8 cellular contexts compared by ENCODE assay signal in the genomic region with DNA sequence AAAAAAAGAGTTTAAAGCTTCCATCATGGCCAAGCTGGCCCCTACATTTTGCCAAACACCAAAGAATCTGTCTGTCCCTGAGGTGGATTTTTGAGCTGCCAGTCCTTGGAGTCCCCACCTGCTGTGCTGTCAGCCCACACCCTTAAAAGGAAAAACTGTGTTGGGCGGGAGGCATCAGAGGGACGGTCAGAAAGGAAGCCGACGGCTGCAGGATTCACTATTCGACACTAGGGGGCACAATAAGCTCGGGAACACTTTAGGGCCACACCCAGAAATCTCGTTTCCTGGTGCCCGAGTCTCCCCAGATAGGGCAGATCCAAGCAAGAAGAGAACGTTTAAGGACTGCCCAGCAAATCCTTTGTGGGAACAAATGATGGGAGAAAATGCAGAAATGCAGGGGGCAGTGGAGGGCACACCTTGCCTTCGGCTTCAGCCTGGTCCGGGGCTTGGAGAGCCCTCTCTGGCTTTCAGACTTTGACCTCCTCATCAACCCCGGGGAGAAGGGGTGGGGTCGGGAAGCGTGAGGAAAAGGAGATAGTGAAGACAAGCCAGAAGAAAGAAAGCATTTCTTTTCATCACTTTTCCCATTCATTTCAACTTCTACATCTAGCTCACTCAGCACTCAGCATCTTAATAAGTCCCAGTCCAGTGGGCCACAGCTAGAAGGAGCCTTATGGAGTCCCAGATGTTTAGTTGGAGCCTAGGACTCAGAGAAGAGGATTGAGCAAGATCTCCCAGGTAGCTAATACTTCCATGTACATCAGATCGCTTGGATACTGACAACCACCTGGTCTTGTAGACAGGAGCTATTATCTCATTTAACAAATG. TPM values are rescaled to one million over a fixed set of nuclear protein-coding genes. Genes with fewer than 3 reads are reported as not detected.
DNase-seq lines count a peak whose midpoint lies in the region; ATAC-seq, FAIRE-seq and TF ChIP-seq lines count a peak whose summit lies in the region.

No MANE protein-coding gene starts in this region.

- H3K36me3 ChIP-seq in HepG2 (replicated peaks in 1 of 2; ENCODE audit: control insufficient read depth in 1 of 2, insufficient read depth in 2 of 2, low read length in 2 of 2), result no peaks in the 10 kb centered on the region

- TF ChIP-seq EP300 in HepG2 (IDR thresholded peaks at IDR 0.05; ENCODE audit: low read depth in 2 of 2, low read length in 2 of 2) (no peak), HepG2 (CRISPR knock-in tag; IDR thresholded peaks at IDR 0.05; ENCODE audit: borderline replicate concordance) (no peak)

- no peaks in the 10 kb centered on the region for H3K27me3 ChIP-seq in HepG2 (ENCODE audit: control insufficient read depth in 1 of 2, insufficient read depth in 2 of 2, low read length in 2 of 2)

- H3K9me3 ChIP-seq in HepG2 (ENCODE audit: low read length), result no peaks in the 10 kb centered on the region

- TF ChIP-seq POLR2A in HepG2 (IDR thresholded peaks at IDR 0.05; ENCODE audit: insufficient read depth in 1 of 2, low read depth in 2 of 2, low read length in 2 of 2), result no peak

- TF ChIP-seq RAD21 in HepG2 (CRISPR knock-in tag; IDR thresholded peaks at IDR 0.05), result peak; percentile 87

- CTCF ChIA-PET in activated CD4-positive, alpha-beta T cell treated with anti-CD3 and anti-CD28 coated beads, Interleukin-2, amount 10 ng/mL, durations not matched to agents 7 days and 5 days (lab: Charles Lee), result interaction anchor here (0.6 to 4.0 kb wide), 24 partner anchors 9 to 975 kb away, joined by 3 to 34 read pairs (median 4); a partner anchor contains a TSS
- CTCF ChIA-PET in HepG2 (lab: Yijun Ruan, JAX; ENCODE audit: low intra/inter-chr PET ratio, low total read pairs), result interaction anchor here (0.8 to 3.6 kb wide), 4 partner anchors 72 to 316 kb away, joined by 3 to 66 read pairs (median 6); a partner anchor contains a TSS

- no peaks in the 10 kb centered on the region for H4K20me1 ChIP-seq in HepG2 (ENCODE audit: insufficient read depth, low read length)

- H3K4me1 ChIP-seq in HepG2 (ENCODE audit: insufficient read depth, low read length), result peaks cover 71% of the 10 kb centered on the region

- TF ChIP-seq CTCF in AG09309 (IDR thresholded peaks at IDR 0.05; ENCODE audit: control insufficient read depth, insufficient read depth, low read depth, low read length, missing control alignments) (peak; percentile 90), HepG2 (CRISPR knock-in tag; IDR thresholded peaks at IDR 0.05) (peak; percentile 95)

- in situ Hi-C loops in HepG2 (cut with HindIII; ENCODE audit: extremely low pct_ligation_motif_present, low pct_unique_long_range_greater_than_20kb), result loop anchor here (5.0 kb wide), 2 partner anchors 226 to 316 kb away; a partner anchor contains a TSS

- peak overlapping the region; percentile 47 for H3K4me3 Mint-ChIP-seq in activated CD4-positive, alpha-beta T cell treated with anti-CD3 and anti-CD28 coated beads, Interleukin-2, amount 10 ng/mL, durations not matched to agents 7 days and 5 days
- H3K4me3 Mint-ChIP-seq in dendritic cell treated with granulocyte-macrophage colony-stimulating factor and Interleukin-4, amounts not matched to agents 40 ng/mL and 50 ng/mL, for 4 days, result peak overlapping the region; percentile 84

- BruUV-seq in HepG2 (replicated peaks; lab: Mats Ljungman, UMichigan), result no TSS peak

- peaks cover 31% of the 10 kb centered on the region for H3K4me1 Mint-ChIP-seq in activated CD4-positive, alpha-beta T cell treated with anti-CD3 and anti-CD28 coated beads, Interleukin-2, amount 10 ng/mL, durations not matched to agents 7 days and 5 days
- peaks cover 65% of the 10 kb centered on the region for H3K4me1 Mint-ChIP-seq in dendritic cell treated with granulocyte-macrophage colony-stimulating factor and Interleukin-4, amounts not matched to agents 40 ng/mL and 50 ng/mL, for 4 days (ENCODE audit: low read depth)

- DNase-seq in AG09309 (ENCODE audit: low read depth), result peak; percentile 76
- DNase-seq in NCI-H526 treated with DMSO at 0.1 percent for 48 hours (lab: John Stamatoyannopoulos, UW), result peak; percentile 91
- peak; percentile 84 for DNase-seq in activated CD4-positive, alpha-beta T cell treated with anti-CD3 and anti-CD28 coated beads, Interleukin-2, amount 10 ng/mL, durations not matched to agents 7 days and 5 days
- peak; percentile 88 for DNase-seq in HepG2 (ENCODE audit: low spot score)
- peak; percentile 73 to 83 for DNase-seq in stimulated activated CD4-positive, alpha-beta T cell treated with anti-CD3 and anti-CD28 coated beads, Interleukin-2, amount 100 ng/mL, for 48 hours

- peak overlapping the region; percentile 79 for H2AFZ ChIP-seq in HepG2 (ENCODE audit: low read length)

- FAIRE-seq in HepG2 (lab: Jason Lieb, UNC), result peak; percentile 88

- 1% methylated on average over 15 of the region's 15 CpGs for WGBS in HepG2 (ENCODE audit: low lambda C conversion rate)

- H3K4me3 ChIP-seq in AG09309 (ENCODE audit: control insufficient read depth, low read depth, low read length) (peak overlapping the region; percentile 39), HepG2 (replicated peaks in 1 of 3; ENCODE audit: insufficient read depth in 1 of 3, low read depth in 2 of 3, low read length in 3 of 3) (peak overlapping the region; percentile 48 to 74 (median 56))

- no peaks in the 10 kb centered on the region for H3K36me3 Mint-ChIP-seq in activated CD4-positive, alpha-beta T cell treated with anti-CD3 and anti-CD28 coated beads, Interleukin-2, amount 10 ng/mL, durations not matched to agents 7 days and 5 days (ENCODE audit: low read depth)
- H3K36me3 Mint-ChIP-seq in dendritic cell treated with granulocyte-macrophage colony-stimulating factor and Interleukin-4, amounts not matched to agents 40 ng/mL and 50 ng/mL, for 4 days (ENCODE audit: low read depth), result peaks cover 5% of the 10 kb centered on the region

- H3K27me3 Mint-ChIP-seq in activated CD4-positive, alpha-beta T cell treated with anti-CD3 and anti-CD28 coated beads, Interleukin-2, amount 10 ng/mL, durations not matched to agents 7 days and 5 days, result peaks cover 8% of the 10 kb centered on the region
- peaks cover 20% of the 10 kb centered on the region for H3K27me3 Mint-ChIP-seq in dendritic cell treated with granulocyte-macrophage colony-stimulating factor and Interleukin-4, amounts not matched to agents 40 ng/mL and 50 ng/mL, for 4 days

- POLR2A ChIA-PET in activated CD4-positive, alpha-beta T cell treated with anti-CD3 and anti-CD28 coated beads, Interleukin-2, amount 10 ng/mL, durations not matched to agents 7 days and 5 days (lab: Charles Lee), result no interaction called here
- POLR2A ChIA-PET in HepG2 (lab: Yijun Ruan, JAX), result interaction anchor here (1.1 to 2.0 kb wide), 6 partner anchors 75 to 324 kb away, joined by 3 to 4 read pairs (median 4); a partner anchor contains a TSS

- H3K4me2 ChIP-seq in HepG2 (ENCODE audit: low read depth, low read length), result peak overlapping the region; percentile 81

- intact Hi-C loops in dendritic cell treated with granulocyte-macrophage colony-stimulating factor and Interleukin-4, amounts not matched to agents 40 ng/mL and 50 ng/mL, for 4 days (cut with micrococcal nuclease), result loop anchor here (1.0 to 2.0 kb wide), 2 partner anchors 75 to 224 kb away; no protein-coding TSS in a partner anchor
- intact Hi-C loops in HepG2 (cut with micrococcal nuclease; ENCODE audit: unreplicated experiment), result loop anchor here (1.0 kb wide), 2 partner anchors 75 to 223 kb away; no protein-coding TSS in a partner anchor

- H3K9ac ChIP-seq in HepG2 (ENCODE audit: insufficient read depth, low read depth, low read length), result peak overlapping the region; percentile 37; the same call in 1 of the 2 replicates

- no peaks in the 10 kb centered on the region for H3K9me3 Mint-ChIP-seq in activated CD4-positive, alpha-beta T cell treated with anti-CD3 and anti-CD28 coated beads, Interleukin-2, amount 10 ng/mL, durations not matched to agents 7 days and 5 days
- no peaks in the 10 kb centered on the region for H3K9me3 Mint-ChIP-seq in dendritic cell treated with granulocyte-macrophage colony-stimulating factor and Interleukin-4, amounts not matched to agents 40 ng/mL and 50 ng/mL, for 4 days

- H3K79me2 ChIP-seq in HepG2 (ENCODE audit: insufficient read depth, low read length), result no peaks in the 10 kb centered on the region

- ATAC-seq in GM19035 (IDR thresholded peaks at IDR 0.05; ENCODE audit: unreplicated experiment), result peak; percentile 66
- peak; percentile 54 for ATAC-seq in HG03520 (IDR thresholded peaks at IDR 0.05; ENCODE audit: unreplicated experiment)
- peak; percentile 76 for ATAC-seq in HepG2

- no peak overlapping the region for H3K27ac ChIP-seq in HepG2 (ENCODE audit: extremely low read length, insufficient read depth, low read length)

- peak overlapping the region; percentile 55 for H3K27ac Mint-ChIP-seq in activated CD4-positive, alpha-beta T cell treated with anti-CD3 and anti-CD28 coated beads, Interleukin-2, amount 10 ng/mL, durations not matched to agents 7 days and 5 days
- H3K27ac Mint-ChIP-seq in dendritic cell treated with granulocyte-macrophage colony-stimulating factor and Interleukin-4, amounts not matched to agents 40 ng/mL and 50 ng/mL, for 4 days, result peak overlapping the region; percentile 82

RNA-seq across cellular contexts. Expression of a gene that starts 5.0 kb away (rescaled TPM):
- total RNA-seq in activated CD4-positive, alpha-beta T cell treated with anti-CD3 and anti-CD28 coated beads, Interleukin-2, amount 10 ng/mL, durations not matched to agents 7 days and 5 days, result 1 to 10 TPM in 1 of 2 experiments, under 1 TPM in 1; 0.84 to 1.2 TPM
- 4.1 and 6.1 TPM in 2 replicates for total RNA-seq in HepG2 (2016; rRNA removed; fragmentation: Illumina TruSeq; extraction: Trizol)
- total RNA-seq in HepG2 (2016; cell fraction: cytosol; rRNA removed; fragmentation: Illumina TruSeq; extraction: Trizol; ENCODE audit: low read depth), result 0.79 and 1.0 TPM in 2 replicates
- total RNA-seq in HepG2 (2016; cell fraction: insoluble cytoplasmic fraction; rRNA removed; fragmentation: Illumina TruSeq; extraction: Trizol), result 3.9 and 7.0 TPM in 2 replicates
- total RNA-seq in HepG2 (2016; cell fraction: membrane; rRNA removed; fragmentation: Illumina TruSeq; extraction: Trizol), result 2.7 and 3.0 TPM in 2 replicates
- 3.4 and 3.8 TPM in 2 replicates for total RNA-seq in HepG2 (2016; cell fraction: nucleus; rRNA removed; fragmentation: Illumina TruSeq; extraction: Trizol)
- polyA plus RNA-seq in HepG2 (2011; rRNA removed), result 2.1 and 3.0 TPM in 2 replicates
- polyA plus RNA-seq in HepG2 (2011; cell fraction: cytosol; rRNA removed), result 1.1 and 2.2 TPM in 2 replicates
- 3.2 and 3.8 TPM in 2 replicates for polyA plus RNA-seq in HepG2 (2011; cell fraction: nucleus; rRNA removed)
- polyA plus RNA-seq in HepG2 (2012), result 3.3 and 3.8 TPM in 2 replicates
- 0.33 and 0.38 TPM in 2 replicates for polyA plus RNA-seq in HepG2 (2016; cell fraction: cytosol; fragmentation: Illumina TruSeq; extraction: Trizol; ENCODE audit: low read depth)
- polyA plus RNA-seq in HepG2 (2016; cell fraction: insoluble cytoplasmic fraction; fragmentation: Illumina TruSeq; extraction: Trizol; ENCODE audit: low read depth), result 4.1 and 4.2 TPM in 2 replicates
- 0.71 and 0.99 TPM in 2 replicates for polyA plus RNA-seq in HepG2 (2016; cell fraction: membrane; fragmentation: Illumina TruSeq; extraction: Trizol; ENCODE audit: low read depth)
- 2.9 and 4.9 TPM in 2 replicates for polyA plus RNA-seq in HepG2 (2016; cell fraction: nucleus; fragmentation: Illumina TruSeq; extraction: Trizol; ENCODE audit: insufficient read depth, low read depth)
- 6.0 and 23.5 TPM in 2 replicates for polyA minus RNA-seq in HepG2 (2011; rRNA and poly(A)+ RNA removed; ENCODE audit: low replicate concordance)
- polyA minus RNA-seq in HepG2 (2011; cell fraction: cytosol; rRNA and poly(A)+ RNA removed), result 2.5 and 3.6 TPM in 2 replicates
- polyA minus RNA-seq in HepG2 (2011; cell fraction: nucleus; rRNA and poly(A)+ RNA removed), result 17.0 and 19.6 TPM in 2 replicates
